2 cellular contexts compared by ENCODE assay signal in genomic region chrX:150087612-150088011, GRCh38.
TF ChIP-seq lines count a peak whose summit lies in the region.

No MANE protein-coding gene starts in this region.

TF ChIP-seq in GM23338, 12 proteins besides CTCF, POLR2A, EP300 and RAD21:
- no peak for TF ChIP-seq ZNF462 (CRISPR knock-in tag; IDR thresholded peaks at IDR 0.05)
- TF ChIP-seq CREB1 (CRISPR knock-in tag; IDR thresholded peaks at IDR 0.05; ENCODE audit: low read depth) = no peak
- TF ChIP-seq NANOG (IDR thresholded peaks at IDR 0.05; ENCODE audit: borderline replicate concordance) = no peak
- no peak for TF ChIP-seq ZNF114 (CRISPR knock-in tag; IDR thresholded peaks at IDR 0.05)
- TF ChIP-seq, protein P1, sequence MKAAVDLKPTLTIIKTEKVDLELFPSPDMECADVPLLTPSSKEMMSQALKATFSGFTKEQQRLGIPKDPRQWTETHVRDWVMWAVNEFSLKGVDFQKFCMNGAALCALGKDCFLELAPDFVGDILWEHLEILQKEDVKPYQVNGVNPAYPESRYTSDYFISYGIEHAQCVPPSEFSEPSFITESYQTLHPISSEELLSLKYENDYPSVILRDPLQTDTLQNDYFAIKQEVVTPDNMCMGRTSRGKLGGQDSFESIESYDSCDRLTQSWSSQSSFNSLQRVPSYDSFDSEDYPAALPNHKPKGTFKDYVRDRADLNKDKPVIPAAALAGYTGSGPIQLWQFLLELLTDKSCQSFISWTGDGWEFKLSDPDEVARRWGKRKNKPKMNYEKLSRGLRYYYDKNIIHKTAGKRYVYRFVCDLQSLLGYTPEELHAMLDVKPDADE (IDR thresholded peaks at IDR 0.05) = no peak
- TF ChIP-seq POLR2AphosphoS5 (IDR thresholded peaks at IDR 0.05; ENCODE audit: low read depth) = no peak
- TF ChIP-seq ZNF331 (CRISPR knock-in tag; IDR thresholded peaks at IDR 0.05; ENCODE audit: low read depth) = no peak
- TF ChIP-seq JUNB (IDR thresholded peaks at IDR 0.05; ENCODE audit: unreplicated experiment) = no peak
- TF ChIP-seq EZH2 (IDR thresholded peaks at IDR 0.05; ENCODE audit: low read depth, unreplicated experiment) = no peak
- TF ChIP-seq STAT1 (IDR thresholded peaks at IDR 0.05; ENCODE audit: unreplicated experiment) = no peak
- TF ChIP-seq EZH2phosphoT487 (IDR thresholded peaks at IDR 0.05; ENCODE audit: unreplicated experiment) = no peak
- TF ChIP-seq, protein P2, sequence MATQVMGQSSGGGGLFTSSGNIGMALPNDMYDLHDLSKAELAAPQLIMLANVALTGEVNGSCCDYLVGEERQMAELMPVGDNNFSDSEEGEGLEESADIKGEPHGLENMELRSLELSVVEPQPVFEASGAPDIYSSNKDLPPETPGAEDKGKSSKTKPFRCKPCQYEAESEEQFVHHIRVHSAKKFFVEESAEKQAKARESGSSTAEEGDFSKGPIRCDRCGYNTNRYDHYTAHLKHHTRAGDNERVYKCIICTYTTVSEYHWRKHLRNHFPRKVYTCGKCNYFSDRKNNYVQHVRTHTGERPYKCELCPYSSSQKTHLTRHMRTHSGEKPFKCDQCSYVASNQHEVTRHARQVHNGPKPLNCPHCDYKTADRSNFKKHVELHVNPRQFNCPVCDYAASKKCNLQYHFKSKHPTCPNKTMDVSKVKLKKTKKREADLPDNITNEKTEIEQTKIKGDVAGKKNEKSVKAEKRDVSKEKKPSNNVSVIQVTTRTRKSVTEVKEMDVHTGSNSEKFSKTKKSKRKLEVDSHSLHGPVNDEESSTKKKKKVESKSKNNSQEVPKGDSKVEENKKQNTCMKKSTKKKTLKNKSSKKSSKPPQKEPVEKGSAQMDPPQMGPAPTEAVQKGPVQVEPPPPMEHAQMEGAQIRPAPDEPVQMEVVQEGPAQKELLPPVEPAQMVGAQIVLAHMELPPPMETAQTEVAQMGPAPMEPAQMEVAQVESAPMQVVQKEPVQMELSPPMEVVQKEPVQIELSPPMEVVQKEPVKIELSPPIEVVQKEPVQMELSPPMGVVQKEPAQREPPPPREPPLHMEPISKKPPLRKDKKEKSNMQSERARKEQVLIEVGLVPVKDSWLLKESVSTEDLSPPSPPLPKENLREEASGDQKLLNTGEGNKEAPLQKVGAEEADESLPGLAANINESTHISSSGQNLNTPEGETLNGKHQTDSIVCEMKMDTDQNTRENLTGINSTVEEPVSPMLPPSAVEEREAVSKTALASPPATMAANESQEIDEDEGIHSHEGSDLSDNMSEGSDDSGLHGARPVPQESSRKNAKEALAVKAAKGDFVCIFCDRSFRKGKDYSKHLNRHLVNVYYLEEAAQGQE (IDR thresholded peaks at IDR 0.05; ENCODE audit: unreplicated experiment) = no peak

TF ChIP-seq in SK-N-SH treated with all-trans-retinoic acid at 6 μM for 48 hours, 23 proteins besides CTCF, POLR2A, EP300 and RAD21 (continued from another document):
- TF ChIP-seq CREB5 (CRISPR knock-in tag; IDR thresholded peaks at IDR 0.05; ENCODE audit: low read depth) (no peak), ZNF565 (CRISPR knock-in tag; conservative IDR thresholded peaks at IDR 0.05; ENCODE audit: low read depth) (no peak), ZNF70 (CRISPR knock-in tag; IDR thresholded peaks at IDR 0.05) (no peak), ZFP30 (CRISPR knock-in tag; IDR thresholded peaks at IDR 0.05) (no peak), CSDC2 (CRISPR knock-in tag; IDR thresholded peaks at IDR 0.05) (no peak), GLIS3 (CRISPR knock-in tag; IDR thresholded peaks at IDR 0.05) (no peak), BACH2 (CRISPR knock-in tag; IDR thresholded peaks at IDR 0.05; ENCODE audit: borderline replicate concordance) (no peak), SNAI2 (CRISPR knock-in tag; IDR thresholded peaks at IDR 0.05) (no peak), ISL1 (CRISPR knock-in tag; IDR thresholded peaks at IDR 0.05) (no peak), ZNF8 (CRISPR knock-in tag; IDR thresholded peaks at IDR 0.05) (no peak), POU6F1 (CRISPR knock-in tag; IDR thresholded peaks at IDR 0.05; ENCODE audit: borderline replicate concordance, low read depth) (no peak), ZC3H10 (CRISPR knock-in tag; IDR thresholded peaks at IDR 0.05) (no peak), TOX (CRISPR knock-in tag; IDR thresholded peaks at IDR 0.05; ENCODE audit: borderline replicate concordance) (no peak), TCF4 (CRISPR knock-in tag; IDR thresholded peaks at IDR 0.05; ENCODE audit: borderline replicate concordance) (no peak), PATZ1 (CRISPR knock-in tag; IDR thresholded peaks at IDR 0.05; ENCODE audit: borderline replicate concordance) (no peak), RARB (CRISPR knock-in tag; IDR thresholded peaks at IDR 0.05) (no peak), OSR1 (CRISPR knock-in tag; IDR thresholded peaks at IDR 0.05) (no peak), PPARA (CRISPR knock-in tag; IDR thresholded peaks at IDR 0.05; ENCODE audit: borderline replicate concordance) (no peak)
- TF ChIP-seq, protein P3, sequence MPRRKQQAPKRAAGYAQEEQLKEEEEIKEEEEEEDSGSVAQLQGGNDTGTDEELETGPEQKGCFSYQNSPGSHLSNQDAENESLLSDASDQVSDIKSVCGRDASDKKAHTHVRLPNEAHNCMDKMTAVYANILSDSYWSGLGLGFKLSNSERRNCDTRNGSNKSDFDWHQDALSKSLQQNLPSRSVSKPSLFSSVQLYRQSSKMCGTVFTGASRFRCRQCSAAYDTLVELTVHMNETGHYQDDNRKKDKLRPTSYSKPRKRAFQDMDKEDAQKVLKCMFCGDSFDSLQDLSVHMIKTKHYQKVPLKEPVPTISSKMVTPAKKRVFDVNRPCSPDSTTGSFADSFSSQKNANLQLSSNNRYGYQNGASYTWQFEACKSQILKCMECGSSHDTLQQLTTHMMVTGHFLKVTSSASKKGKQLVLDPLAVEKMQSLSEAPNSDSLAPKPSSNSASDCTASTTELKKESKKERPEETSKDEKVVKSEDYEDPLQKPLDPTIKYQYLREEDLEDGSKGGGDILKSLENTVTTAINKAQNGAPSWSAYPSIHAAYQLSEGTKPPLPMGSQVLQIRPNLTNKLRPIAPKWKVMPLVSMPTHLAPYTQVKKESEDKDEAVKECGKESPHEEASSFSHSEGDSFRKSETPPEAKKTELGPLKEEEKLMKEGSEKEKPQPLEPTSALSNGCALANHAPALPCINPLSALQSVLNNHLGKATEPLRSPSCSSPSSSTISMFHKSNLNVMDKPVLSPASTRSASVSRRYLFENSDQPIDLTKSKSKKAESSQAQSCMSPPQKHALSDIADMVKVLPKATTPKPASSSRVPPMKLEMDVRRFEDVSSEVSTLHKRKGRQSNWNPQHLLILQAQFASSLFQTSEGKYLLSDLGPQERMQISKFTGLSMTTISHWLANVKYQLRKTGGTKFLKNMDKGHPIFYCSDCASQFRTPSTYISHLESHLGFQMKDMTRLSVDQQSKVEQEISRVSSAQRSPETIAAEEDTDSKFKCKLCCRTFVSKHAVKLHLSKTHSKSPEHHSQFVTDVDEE (CRISPR knock-in tag; IDR thresholded peaks at IDR 0.05) = no peak
